Comparison of ENCODE assay signal across 16 cellular contexts in genomic region chr18:29501952-29502351, GRCh38.
DNase-seq lines count a peak whose midpoint lies in the region; ATAC-seq and TF ChIP-seq lines count a peak whose summit lies in the region.
"Had no signal": no experiment of that assay in that cellular context is flagged by ENCODE, and none has a peak within 500 bp of the region (broad histone marks: within the 10 kb centered on the region; RNA-seq: fewer than 3 reads in every experiment).

No MANE protein-coding gene starts in this region.

- no peaks in the 10 kb centered on the region for H3K27me3 ChIP-seq in ACC112 (ENCODE audit: insufficient read depth, low read length)
- no peaks in the 10 kb centered on the region for H3K27me3 ChIP-seq in suprapubic skin
- H3K27me3 ChIP-seq: hepatocyte, SJCRH30 had no signal

- no peak for TF ChIP-seq EP300 in suprapubic skin (IDR thresholded peaks at IDR 0.05)

- H3K36me3 ChIP-seq in ACC112 (ENCODE audit: insufficient read depth, low read length) (no peaks in the 10 kb centered on the region), suprapubic skin (no peaks in the 10 kb centered on the region)
- H3K36me3 ChIP-seq: SJCRH30 had no signal

- ATAC-seq in HG02763 (IDR thresholded peaks at IDR 0.05; ENCODE audit: unreplicated experiment) = no peak
- no peak for ATAC-seq in HG03520 (IDR thresholded peaks at IDR 0.05; ENCODE audit: unreplicated experiment)
- ATAC-seq: activated CD8-positive, alpha-beta T cell treated with anti-CD3 and anti-CD28 coated beads for 36 hours; effector memory CD8-positive, alpha-beta T cell had no signal

- TF ChIP-seq POLR2A in suprapubic skin (IDR thresholded peaks at IDR 0.05) = no peak

- 56% methylated on average over 3 of the region's 3 CpGs for WGBS in suprapubic skin

- peaks cover 12% of the 10 kb centered on the region for H3K4me1 ChIP-seq in ACC112 (ENCODE audit: control insufficient read depth, insufficient read depth, low read length, unreplicated experiment)
- no peaks in the 10 kb centered on the region for H3K4me1 ChIP-seq in suprapubic skin
- H3K4me1 ChIP-seq: SJCRH30 had no signal

- H3K27ac ChIP-seq in ACC112 (ENCODE audit: low read depth, low read length) (peak overlapping the region; percentile 85), suprapubic skin (no peak overlapping the region)
- H3K27ac ChIP-seq: hepatocyte, KMS-11, SJCRH30 had no signal

- no peaks in the 10 kb centered on the region for H3K79me2 ChIP-seq in ACC112 (ENCODE audit: control insufficient read depth, insufficient read depth, low read length, unreplicated experiment)
- H3K79me2 ChIP-seq: hepatocyte had no signal

- no peak overlapping the region for H3K4me3 ChIP-seq in ACC112 (ENCODE audit: low read depth, low read length)
- H3K4me3 ChIP-seq in suprapubic skin = no peak overlapping the region
- H3K4me3 ChIP-seq: hepatocyte, SJCRH30 had no signal

- H3K9me3 ChIP-seq in suprapubic skin = no peaks in the 10 kb centered on the region
- H3K9me3 ChIP-seq: SJCRH30 had no signal

- no peak for TF ChIP-seq CTCF in suprapubic skin (IDR thresholded peaks at IDR 0.05)

- peak overlapping the region; percentile 46 for H2AFZ ChIP-seq in ACC112 (ENCODE audit: low read length, unreplicated experiment)
- H2AFZ ChIP-seq: hepatocyte had no signal

- DNase-seq in HPDE6-E6E7 (ENCODE audit: extremely low spot score) = peak; percentile 21
- peak; percentile 53 for DNase-seq in astrocyte of the hippocampus (ENCODE audit: low read depth, low spot score)
- peak; percentile 88 for DNase-seq in iris pigment epithelial cell (ENCODE audit: low read depth)
- no peak for DNase-seq in NCI-H1694 (lab: John Stamatoyannopoulos, UW)
- DNase-seq in suprapubic skin (ENCODE audit: low spot score in 2 of 2) = no peak
- DNase-seq: activated CD8-positive, alpha-beta T cell treated with anti-CD3 and anti-CD28 coated beads for 36 hours; activated effector memory CD4-positive, alpha-beta T cell treated with Interleukin-2 at 50 U/mL for 16 hours; DMS79; effector memory CD8-positive, alpha-beta T cell; NCI-H2081 treated with DMSO at 0.1 percent for 48 hours had no signal

Comparison
In these comparisons a context has a peak if more than half of its experiments do, and no peak if none do; other contexts are left out.
1. DNase-seq: peak in HPDE6-E6E7 (single experiment), astrocyte of the hippocampus (single experiment) and iris pigment epithelial cell (single experiment); none in NCI-H1694 (single experiment) and suprapubic skin (0 of 2).